In the genomic region with DNA sequence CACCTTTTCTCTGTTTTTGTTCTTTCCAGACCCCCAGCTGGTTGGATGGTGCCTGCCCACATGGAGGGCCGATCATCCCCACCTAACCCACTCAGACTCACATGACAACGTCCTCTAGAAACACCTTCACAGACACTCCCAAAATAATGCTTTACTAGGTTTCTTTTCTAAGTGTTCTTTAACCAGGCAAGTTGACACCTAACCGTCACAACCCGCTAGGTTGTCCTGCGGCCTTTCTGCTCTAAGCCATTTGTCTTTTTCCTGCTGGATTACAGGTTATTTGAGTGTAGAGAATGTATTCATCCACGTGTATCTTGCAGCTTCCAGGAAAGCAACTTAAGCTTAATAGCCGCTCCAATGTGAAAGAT, we compare ENCODE assay signal across 1 cellular context.
TF ChIP-seq lines count a peak whose summit lies in the region.

No MANE protein-coding gene starts in this region.

TF ChIP-seq in SK-N-SH treated with all-trans-retinoic acid at 6 μM for 48 hours, 23 proteins besides CTCF, POLR2A, EP300 and RAD21 (continued from another document):
- TF ChIP-seq, protein P1, sequence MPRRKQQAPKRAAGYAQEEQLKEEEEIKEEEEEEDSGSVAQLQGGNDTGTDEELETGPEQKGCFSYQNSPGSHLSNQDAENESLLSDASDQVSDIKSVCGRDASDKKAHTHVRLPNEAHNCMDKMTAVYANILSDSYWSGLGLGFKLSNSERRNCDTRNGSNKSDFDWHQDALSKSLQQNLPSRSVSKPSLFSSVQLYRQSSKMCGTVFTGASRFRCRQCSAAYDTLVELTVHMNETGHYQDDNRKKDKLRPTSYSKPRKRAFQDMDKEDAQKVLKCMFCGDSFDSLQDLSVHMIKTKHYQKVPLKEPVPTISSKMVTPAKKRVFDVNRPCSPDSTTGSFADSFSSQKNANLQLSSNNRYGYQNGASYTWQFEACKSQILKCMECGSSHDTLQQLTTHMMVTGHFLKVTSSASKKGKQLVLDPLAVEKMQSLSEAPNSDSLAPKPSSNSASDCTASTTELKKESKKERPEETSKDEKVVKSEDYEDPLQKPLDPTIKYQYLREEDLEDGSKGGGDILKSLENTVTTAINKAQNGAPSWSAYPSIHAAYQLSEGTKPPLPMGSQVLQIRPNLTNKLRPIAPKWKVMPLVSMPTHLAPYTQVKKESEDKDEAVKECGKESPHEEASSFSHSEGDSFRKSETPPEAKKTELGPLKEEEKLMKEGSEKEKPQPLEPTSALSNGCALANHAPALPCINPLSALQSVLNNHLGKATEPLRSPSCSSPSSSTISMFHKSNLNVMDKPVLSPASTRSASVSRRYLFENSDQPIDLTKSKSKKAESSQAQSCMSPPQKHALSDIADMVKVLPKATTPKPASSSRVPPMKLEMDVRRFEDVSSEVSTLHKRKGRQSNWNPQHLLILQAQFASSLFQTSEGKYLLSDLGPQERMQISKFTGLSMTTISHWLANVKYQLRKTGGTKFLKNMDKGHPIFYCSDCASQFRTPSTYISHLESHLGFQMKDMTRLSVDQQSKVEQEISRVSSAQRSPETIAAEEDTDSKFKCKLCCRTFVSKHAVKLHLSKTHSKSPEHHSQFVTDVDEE (CRISPR knock-in tag; IDR thresholded peaks at IDR 0.05): no peak
- TF ChIP-seq, protein P2, sequence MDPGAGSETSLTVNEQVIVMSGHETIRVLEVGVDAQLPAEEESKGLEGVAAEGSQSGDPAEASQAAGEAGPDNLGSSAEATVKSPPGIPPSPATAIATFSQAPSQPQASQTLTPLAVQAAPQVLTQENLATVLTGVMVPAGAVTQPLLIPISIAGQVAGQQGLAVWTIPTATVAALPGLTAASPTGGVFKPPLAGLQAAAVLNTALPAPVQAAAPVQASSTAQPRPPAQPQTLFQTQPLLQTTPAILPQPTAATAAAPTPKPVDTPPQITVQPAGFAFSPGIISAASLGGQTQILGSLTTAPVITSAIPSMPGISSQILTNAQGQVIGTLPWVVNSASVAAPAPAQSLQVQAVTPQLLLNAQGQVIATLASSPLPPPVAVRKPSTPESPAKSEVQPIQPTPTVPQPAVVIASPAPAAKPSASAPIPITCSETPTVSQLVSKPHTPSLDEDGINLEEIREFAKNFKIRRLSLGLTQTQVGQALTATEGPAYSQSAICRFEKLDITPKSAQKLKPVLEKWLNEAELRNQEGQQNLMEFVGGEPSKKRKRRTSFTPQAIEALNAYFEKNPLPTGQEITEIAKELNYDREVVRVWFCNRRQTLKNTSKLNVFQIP (CRISPR knock-in tag; IDR thresholded peaks at IDR 0.05; ENCODE audit: borderline replicate concordance, low read depth): no peak
- no peak for TF ChIP-seq RARB (CRISPR knock-in tag; IDR thresholded peaks at IDR 0.05)
- TF ChIP-seq ZNF8 (CRISPR knock-in tag; IDR thresholded peaks at IDR 0.05): no peak
- TF ChIP-seq, protein P3, sequence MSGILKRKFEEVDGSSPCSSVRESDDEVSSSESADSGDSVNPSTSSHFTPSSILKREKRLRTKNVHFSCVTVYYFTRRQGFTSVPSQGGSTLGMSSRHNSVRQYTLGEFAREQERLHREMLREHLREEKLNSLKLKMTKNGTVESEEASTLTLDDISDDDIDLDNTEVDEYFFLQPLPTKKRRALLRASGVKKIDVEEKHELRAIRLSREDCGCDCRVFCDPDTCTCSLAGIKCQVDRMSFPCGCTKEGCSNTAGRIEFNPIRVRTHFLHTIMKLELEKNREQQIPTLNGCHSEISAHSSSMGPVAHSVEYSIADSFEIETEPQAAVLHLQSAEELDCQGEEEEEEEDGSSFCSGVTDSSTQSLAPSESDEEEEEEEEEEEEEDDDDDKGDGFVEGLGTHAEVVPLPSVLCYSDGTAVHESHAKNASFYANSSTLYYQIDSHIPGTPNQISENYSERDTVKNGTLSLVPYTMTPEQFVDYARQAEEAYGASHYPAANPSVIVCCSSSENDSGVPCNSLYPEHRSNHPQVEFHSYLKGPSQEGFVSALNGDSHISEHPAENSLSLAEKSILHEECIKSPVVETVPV (CRISPR knock-in tag; IDR thresholded peaks at IDR 0.05): no peak
